In genomic region chr3:177995733-177996085, GRCh38 we compare ENCODE assay signal across 25 cellular contexts.
A peak's percentile ranks its signal among the peaks of the same experiment; 100 is the strongest.
DNase-seq lines count a peak whose midpoint lies in the region; ATAC-seq and TF ChIP-seq lines count a peak whose summit lies in the region.
"Had no signal": no experiment of that assay in that cellular context is flagged by ENCODE, and none has a peak within 500 bp of the region (broad histone marks: within the 10 kb centered on the region; RNA-seq: fewer than 3 reads in every experiment).

No MANE protein-coding gene starts in this region.

- H3K9me3 ChIP-seq in breast epithelium: peaks cover 0 to 8% of the 10 kb centered on the region in 2 donors
- peaks cover 0 to 10% (median 0%) of the 10 kb centered on the region in 3 experiments for H3K9me3 ChIP-seq in naive thymus-derived CD4-positive, alpha-beta T cell (ENCODE audit: control insufficient read depth in 2 of 3, low read length in 3 of 3)
- H3K9me3 ChIP-seq: HAP-1 had no signal

- H3K4me3 ChIP-seq in breast epithelium: no peak overlapping the region
- H3K4me3 ChIP-seq in naive thymus-derived CD4-positive, alpha-beta T cell (ENCODE audit: low read length): no peak overlapping the region
- H3K4me3 ChIP-seq: BLaER1 treated with 17β-estradiol and CSF1 and Interleukin-3, amounts not matched to agents 10 nM and 100 nM; GM12878; HAP-1; MG63 had no signal

- CTCF ChIA-PET in activated CD4-positive, alpha-beta T cell treated with anti-CD3 and anti-CD28 coated beads for 36 hours (lab: Charles Lee): no interaction called here
- CTCF ChIA-PET in MCF 10A (lab: Yijun Ruan, JAX): no interaction called here
- CTCF ChIA-PET in naive thymus-derived CD4-positive, alpha-beta T cell (lab: Charles Lee): no interaction called here

- H3K36me3 Mint-ChIP-seq in activated CD4-positive, alpha-beta T cell treated with anti-CD3 and anti-CD28 coated beads for 36 hours (ENCODE audit: low read depth): peaks cover 14% of the 10 kb centered on the region
- no peaks in the 10 kb centered on the region for H3K36me3 Mint-ChIP-seq in MCF 10A (ENCODE audit: insufficient read depth, unreplicated experiment)
- peaks cover 7 to 14% (median 9%) of the 10 kb centered on the region in 5 donors for H3K36me3 Mint-ChIP-seq in naive thymus-derived CD4-positive, alpha-beta T cell

- H3K36me3 ChIP-seq in breast epithelium: no peaks in the 10 kb centered on the region
- H3K36me3 ChIP-seq in naive thymus-derived CD4-positive, alpha-beta T cell (ENCODE audit: control insufficient read depth in 2 of 3, insufficient read depth in 3 of 3, low read length in 3 of 3): no peaks in the 10 kb centered on the region
- H3K36me3 ChIP-seq: HAP-1, MG63 had no signal

- H3K27ac Mint-ChIP-seq in activated CD4-positive, alpha-beta T cell treated with anti-CD3 and anti-CD28 coated beads for 36 hours: peak overlapping the region; percentile 70
- peak overlapping the region; percentile 20 for H3K27ac Mint-ChIP-seq in MCF 10A (ENCODE audit: low read depth, unreplicated experiment)
- H3K27ac Mint-ChIP-seq in naive thymus-derived CD4-positive, alpha-beta T cell: peak overlapping the region in 8 of 9 donors; percentile 10 to 52 (median 41)

- peak overlapping the region; percentile 37 for H3K4me3 Mint-ChIP-seq in activated CD4-positive, alpha-beta T cell treated with anti-CD3 and anti-CD28 coated beads for 36 hours
- H3K4me3 Mint-ChIP-seq in MCF 10A (ENCODE audit: unreplicated experiment): no peak overlapping the region
- peak overlapping the region in 2 of 10 donors; percentile 0 to 22 for H3K4me3 Mint-ChIP-seq in naive thymus-derived CD4-positive, alpha-beta T cell

- H3K27me3 Mint-ChIP-seq in activated CD4-positive, alpha-beta T cell treated with anti-CD3 and anti-CD28 coated beads for 36 hours: no peaks in the 10 kb centered on the region
- no peaks in the 10 kb centered on the region for H3K27me3 Mint-ChIP-seq in MCF 10A (ENCODE audit: insufficient read depth, unreplicated experiment)
- no peaks in the 10 kb centered on the region for H3K27me3 Mint-ChIP-seq in naive thymus-derived CD4-positive, alpha-beta T cell

- H3K4me1 ChIP-seq in breast epithelium: no peaks in the 10 kb centered on the region
- peaks cover 6 to 8% of the 10 kb centered on the region in 2 donors for H3K4me1 ChIP-seq in naive thymus-derived CD4-positive, alpha-beta T cell (ENCODE audit: control insufficient read depth in 2 of 2, insufficient read depth in 2 of 2, low read length in 2 of 2)
- H3K4me1 ChIP-seq: HAP-1 had no signal

- H3K27me3 ChIP-seq in breast epithelium: no peaks in the 10 kb centered on the region
- H3K27me3 ChIP-seq in naive thymus-derived CD4-positive, alpha-beta T cell (ENCODE audit: control insufficient read depth in 2 of 2, insufficient read depth in 2 of 2, low read length in 2 of 2): no peaks in the 10 kb centered on the region
- H3K27me3 ChIP-seq: BLaER1 treated with 17β-estradiol and CSF1 and Interleukin-3, amounts not matched to agents 10 nM and 100 nM; MG63 had no signal

- no peak for TF ChIP-seq CTCF in MCF 10A (IDR thresholded peaks at IDR 0.05; ENCODE audit: unreplicated experiment)
- no peak for TF ChIP-seq CTCF in breast epithelium (IDR thresholded peaks at IDR 0.05)

- ATAC-seq in activated CD4-positive, alpha-beta T cell treated with anti-CD3 and anti-CD28 coated beads for 36 hours: peak; percentile 69
- ATAC-seq in naive thymus-derived CD4-positive, alpha-beta T cell: no peak
- no peak for ATAC-seq in HG03521 (IDR thresholded peaks at IDR 0.05; ENCODE audit: unreplicated experiment)
- ATAC-seq: GM12878, HepG2 had no signal

- intact Hi-C loops in activated CD4-positive, alpha-beta T cell treated with anti-CD3 and anti-CD28 coated beads for 36 hours (cut with DNase I, micrococcal nuclease): loop anchor here (5.0 to 10.0 kb wide), 2 partner anchors 113 to 941 kb away; no protein-coding TSS in a partner anchor
- intact Hi-C loops in MCF 10A (cut with micrococcal nuclease): no loop called here
- intact Hi-C loops in breast epithelium (cut with DNase I; ENCODE audit: low total_unique reads): no loop called here
- intact Hi-C loops in naive thymus-derived CD4-positive, alpha-beta T cell (cut with micrococcal nuclease): loop anchor here (2.0 to 10.0 kb wide), 3 partner anchors 15 to 1567 kb away; partner anchors contain the start of gene ACTL6A (in 1 of the 2)

- H3K9me3 Mint-ChIP-seq in activated CD4-positive, alpha-beta T cell treated with anti-CD3 and anti-CD28 coated beads for 36 hours (ENCODE audit: low read depth): peaks cover 10% of the 10 kb centered on the region
- peaks cover 8% of the 10 kb centered on the region for H3K9me3 Mint-ChIP-seq in MCF 10A (ENCODE audit: unreplicated experiment)
- H3K9me3 Mint-ChIP-seq in naive thymus-derived CD4-positive, alpha-beta T cell: peaks cover 6 to 22% (median 10%) of the 10 kb centered on the region in 11 donors

- POLR2A ChIA-PET in activated CD4-positive, alpha-beta T cell treated with anti-CD3 and anti-CD28 coated beads for 36 hours (lab: Charles Lee): no interaction called here
- POLR2A ChIA-PET in MCF 10A (lab: Yijun Ruan, JAX): interaction anchor here (0.5 kb wide), 1 partner anchor 76 kb away, joined by 4 read pairs; no protein-coding TSS in a partner anchor
- POLR2A ChIA-PET in naive thymus-derived CD4-positive, alpha-beta T cell (lab: Charles Lee): no interaction called here

- no peak for DNase-seq in activated CD4-positive, alpha-beta T cell treated with anti-CD3 and anti-CD28 coated beads for 36 hours
- DNase-seq in activated CD4-positive, alpha-beta T cell treated with anti-CD3 and anti-CD28 coated beads for 4 hours: no peak
- DNase-seq in MCF 10A (ENCODE audit: unreplicated experiment) (no peak), breast epithelium (ENCODE audit: low spot score in 2 of 2) (no peak), nucleus accumbens (lab: John Stamatoyannopoulos, UW) (no peak), NCI-H524 (lab: John Stamatoyannopoulos, UW) (no peak)
- no peak for DNase-seq in naive thymus-derived CD4-positive, alpha-beta T cell
- DNase-seq: 8988T; Calu3; DMS79; MG63; NCI-H1092 treated with DMSO at 0.1 percent for 48 hours; NCI-H1694; NCI-H2107; NCI-H345; NCI-H69; NK-92 treated with Interleukin-12 subunit alpha and Interleukin-12 subunit beta, amount 100 ng/mL, for 24 hours; OCI-M1; RPMI8226 had no signal

- TF ChIP-seq POLR2A in breast epithelium (IDR thresholded peaks at IDR 0.05): no peak

- H3K4me1 Mint-ChIP-seq in activated CD4-positive, alpha-beta T cell treated with anti-CD3 and anti-CD28 coated beads for 36 hours: peaks cover 30% of the 10 kb centered on the region
- peaks cover 12% of the 10 kb centered on the region for H3K4me1 Mint-ChIP-seq in MCF 10A (ENCODE audit: insufficient read depth, unreplicated experiment)
- H3K4me1 Mint-ChIP-seq in naive thymus-derived CD4-positive, alpha-beta T cell: peaks cover 9 to 32% (median 28%) of the 10 kb centered on the region in 7 donors

- BruUV-seq in MCF 10A (replicated peaks; lab: Mats Ljungman, UMichigan): no TSS peak

- no peak overlapping the region for H3K27ac ChIP-seq in breast epithelium
- no peak overlapping the region for H3K27ac ChIP-seq in naive thymus-derived CD4-positive, alpha-beta T cell (ENCODE audit: low read depth, low read length)
- H3K27ac ChIP-seq: BLaER1 treated with 17β-estradiol and CSF1 and Interleukin-3, amounts not matched to agents 10 nM and 100 nM; KMS-11 had no signal

Comparison
In these comparisons a context has a peak if more than half of its experiments do, and no peak if none do; other contexts are left out.
1. H3K27ac Mint-ChIP-seq: peak in every context shown above with its lines; median percentile 70 in activated CD4-positive, alpha-beta T cell treated with anti-CD3 and anti-CD28 coated beads for 36 hours; 41 in naive thymus-derived CD4-positive, alpha-beta T cell; 20 in MCF 10A.
2. intact Hi-C loops: an anchor here in activated CD4-positive, alpha-beta T cell treated with anti-CD3 and anti-CD28 coated beads for 36 hours (5.0 to 10.0 kb wide) and naive thymus-derived CD4-positive, alpha-beta T cell (2.0 to 10.0 kb wide); none called in MCF 10A and breast epithelium.